ENCODE assay signal across 8 cellular contexts in the genomic region with DNA sequence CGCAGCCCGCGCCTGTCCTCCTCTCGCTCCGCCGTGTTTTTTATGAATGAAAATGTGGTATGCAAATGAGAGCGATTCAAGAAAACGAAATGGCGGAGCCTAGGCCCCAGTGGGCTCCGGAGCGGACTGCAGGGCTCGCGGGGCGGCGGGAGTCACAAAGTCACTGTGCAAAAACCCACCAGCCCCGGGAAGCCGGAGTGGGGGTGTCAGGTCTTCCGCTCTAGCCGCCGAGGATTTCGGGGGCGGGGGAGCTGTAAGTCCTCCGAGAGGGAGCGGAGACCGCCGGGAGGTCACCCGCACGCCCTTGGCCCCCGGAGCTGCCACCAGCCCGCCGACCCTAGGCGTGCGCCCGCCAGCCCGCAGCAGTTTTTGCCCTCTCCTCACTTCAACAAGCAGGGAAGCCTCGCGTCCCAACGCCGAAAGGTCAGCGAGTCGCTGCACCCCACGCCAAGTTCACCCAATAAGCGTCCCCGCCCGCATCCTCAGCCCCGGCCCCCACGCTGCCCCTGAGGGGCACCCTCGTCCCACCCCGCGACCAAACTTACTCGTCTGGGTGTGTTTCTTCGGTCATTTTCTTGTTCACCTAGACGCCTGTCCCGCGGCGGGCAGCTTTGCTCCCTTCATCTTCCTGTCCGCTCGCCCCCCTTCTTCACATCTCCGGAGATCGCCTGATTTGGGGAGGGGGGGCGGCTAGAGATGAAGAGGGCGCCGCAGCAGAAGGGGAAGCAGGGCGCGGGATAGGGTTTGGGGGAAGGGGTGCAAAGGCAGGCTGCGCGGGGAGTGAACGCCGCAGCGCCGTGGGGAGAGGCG. TPM values are rescaled to one million over a fixed set of nuclear protein-coding genes. Genes with fewer than 3 reads are reported as not detected.
DNase-seq lines count a peak whose midpoint lies in the region; ATAC-seq and TF ChIP-seq lines count a peak whose summit lies in the region.

No MANE protein-coding gene starts in this region.

- DNase-seq in BE2C, result peak; percentile 28
- DNase-seq in OCI-LY7 (ENCODE audit: low spot score), result peak; percentile 91
- DNase-seq in activated gamma-delta T cell treated with anti-CD3 and anti-CD28 coated beads, Interleukin-2, amount 50 U/mL, for 16 hours (ENCODE audit: low read depth), result peak; percentile 25
- DNase-seq in foreskin melanocyte, result peak; percentile 27
- DNase-seq in ureter (ENCODE audit: low spot score), result peak; percentile 57

- H3K4me1 ChIP-seq in BE2C (no peaks in the 10 kb centered on the region), OCI-LY7 (ENCODE audit: insufficient read depth, low read length, poor library complexity, severe bottlenecking) (peaks cover 40% of the 10 kb centered on the region), neuron (ENCODE audit: insufficient read depth, low read length) (peaks cover 40% of the 10 kb centered on the region)

- intact Hi-C loops in OCI-LY7 (cut with micrococcal nuclease; ENCODE audit: unreplicated experiment), result loop anchor here (1.0 to 2.0 kb wide), 7 partner anchors 41 to 166 kb away; no protein-coding TSS in a partner anchor

- POLR2A ChIA-PET in OCI-LY7 (lab: Charles Lee), result interaction anchor here (1.0 kb wide), 2 partner anchors 116 to 202 kb away, joined by 5 to 6 read pairs; no protein-coding TSS in a partner anchor

- no TSS peak for BruUV-seq in OCI-LY7 (replicated peaks; lab: Mats Ljungman, UMichigan)

- H4K20me1 ChIP-seq in OCI-LY7 (ENCODE audit: insufficient read depth, low read length), result peaks cover 23% of the 10 kb centered on the region; the same call in 1 of the 2 replicates

- no peaks in the 10 kb centered on the region for H3K9me2 ChIP-seq in OCI-LY7 (ENCODE audit: insufficient read depth, low read length)

- H3K27ac ChIP-seq in OCI-LY7 (ENCODE audit: low read depth, low read length, poor library complexity, severe bottlenecking), result peak overlapping the region; percentile 77

- CTCF ChIA-PET in OCI-LY7 (lab: Charles Lee; ENCODE audit: unreplicated experiment), result interaction anchor here (0.6 kb wide), 1 partner anchor 187 kb away, joined by 3 read pairs; no protein-coding TSS in a partner anchor

- peak; percentile 45 for ATAC-seq in GM19035 (IDR thresholded peaks at IDR 0.05; ENCODE audit: unreplicated experiment)
- ATAC-seq in HG03432 (IDR thresholded peaks at IDR 0.05; ENCODE audit: unreplicated experiment), result peak; percentile 39

- H2AFZ ChIP-seq in OCI-LY7 (ENCODE audit: low read length) (peak overlapping the region; percentile 83; the same call in 1 of the 2 replicates), neuron (ENCODE audit: low read depth, low read length) (peak overlapping the region; percentile 87)

- H3K27me3 ChIP-seq in BE2C (no peaks in the 10 kb centered on the region), neuron (ENCODE audit: insufficient read depth, low read length) (no peaks in the 10 kb centered on the region)

- H3K36me3 ChIP-seq in BE2C, result peaks cover 3% of the 10 kb centered on the region; the same call in 1 of the 2 replicates
- H3K36me3 ChIP-seq in OCI-LY7 (ENCODE audit: insufficient read depth, low read length), result peaks cover 12% of the 10 kb centered on the region; the same call in 1 of the 2 replicates
- no peaks in the 10 kb centered on the region for H3K36me3 ChIP-seq in neuron (ENCODE audit: insufficient read depth, low read length)

- TF ChIP-seq CTCF in BE2C (IDR thresholded peaks at IDR 0.05; ENCODE audit: low read depth, low read length), result no peak
- TF ChIP-seq CTCF in OCI-LY7 (conservative IDR thresholded peaks at IDR 0.05; ENCODE audit: low read length), result no peak

- H3K9me3 ChIP-seq in BE2C (no peaks in the 10 kb centered on the region), OCI-LY7 (ENCODE audit: low read length) (no peaks in the 10 kb centered on the region), neuron (ENCODE audit: low read length) (no peaks in the 10 kb centered on the region)

- H3K79me2 ChIP-seq in OCI-LY7 (ENCODE audit: insufficient read depth, low read depth, low read length), result peaks cover 37% of the 10 kb centered on the region

- peak overlapping the region; percentile 79 for H3K4me2 ChIP-seq in OCI-LY7 (ENCODE audit: low read length)

- H3K4me3 ChIP-seq in BE2C (ENCODE audit: low read depth, low read length) (peak overlapping the region; percentile 71), OCI-LY7 (ENCODE audit: low read depth, low read length, poor library complexity, severe bottlenecking) (peak overlapping the region; percentile 93), neuron (ENCODE audit: low read length) (peak overlapping the region; percentile 87)

RNA-seq across cellular contexts. Expression of a gene that starts 0.8 kb away (rescaled TPM):
- 82.1 TPM for polyA plus RNA-seq in BE2C (2012; ENCODE audit: insufficient read depth, insufficient read length, low read depth)
- 4.9 and 8.0 TPM in 2 replicates for total RNA-seq in OCI-LY7 (2014; rRNA removed; shearing (Covaris generic))
- 41.9 and 49.1 TPM in 2 replicates for total RNA-seq in OCI-LY7 (2022)
- 55.4 TPM for total RNA-seq in ureter

Comparison
In these comparisons a context has a peak if more than half of its experiments do, and no peak if none do; other contexts are left out.
1. Peak in every context shown above with its lines: DNase-seq, ATAC-seq, H3K4me3 ChIP-seq and H3K27ac ChIP-seq.
2. DNase-seq: peak in every context shown above with its lines; median percentile 91 in OCI-LY7; 57 in ureter; 28 in BE2C; 27 in foreskin melanocyte; 25 in activated gamma-delta T cell treated with anti-CD3 and anti-CD28 coated beads, Interleukin-2, amount 50 U/mL, for 16 hours.